8 cellular contexts compared by ENCODE assay signal in the genomic region with DNA sequence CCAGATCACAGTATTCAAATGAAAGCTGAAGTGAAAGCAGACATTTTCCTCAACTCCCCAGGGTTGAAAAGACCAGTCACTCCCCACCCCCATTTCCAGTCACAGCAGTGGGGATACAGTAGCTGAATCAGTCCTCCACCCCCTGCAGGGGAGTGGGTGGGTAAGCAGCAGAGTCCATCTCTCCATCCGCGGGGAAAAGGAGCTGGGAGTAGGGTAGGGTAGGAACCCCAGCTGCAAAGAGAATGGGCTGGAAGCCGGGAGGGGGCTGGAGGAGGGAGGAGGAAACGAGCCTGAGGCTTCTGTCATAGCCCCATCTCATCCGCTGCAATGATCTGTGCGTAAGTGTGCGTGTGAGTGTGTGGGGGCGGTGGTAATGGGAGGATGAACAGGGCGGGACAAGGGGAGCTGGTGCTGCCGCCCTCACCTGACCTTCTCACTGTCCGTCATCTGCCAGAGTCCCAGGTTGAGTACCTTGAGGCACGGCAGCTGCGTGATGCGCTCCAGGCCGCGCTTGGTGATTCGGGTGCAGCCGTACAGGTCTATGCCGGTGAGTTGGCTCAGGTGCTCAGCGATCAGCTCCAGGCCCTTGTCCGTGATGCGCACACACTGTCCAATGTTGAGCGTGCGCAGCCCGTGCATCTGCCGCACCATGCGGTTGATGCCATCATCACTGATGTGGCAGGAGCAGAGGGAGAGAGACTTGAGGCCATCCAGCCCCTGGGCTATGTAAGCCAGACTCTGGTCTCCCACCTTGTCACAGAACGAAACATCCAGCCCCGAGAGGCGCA. TPM values are rescaled to one million over a fixed set of nuclear protein-coding genes. Genes with fewer than 3 reads are reported as not detected.
A peak's percentile ranks its signal among the peaks of the same experiment; 100 is the strongest.
DNase-seq lines count a peak whose midpoint lies in the region; ATAC-seq and TF ChIP-seq lines count a peak whose summit lies in the region.

No MANE protein-coding gene starts in this region.

- CTCF ChIA-PET in Calu3 (lab: Charles Lee): interaction anchor here (0.9 to 1.3 kb wide), 4 partner anchors 9 to 475 kb away, joined by 4 to 6 read pairs (median 5); no protein-coding TSS in a partner anchor

- TF ChIP-seq POLR2A in adrenal gland (IDR thresholded peaks at IDR 0.05): no peak
- TF ChIP-seq POLR2A in sigmoid colon (IDR thresholded peaks at IDR 0.05): no peak

- H3K4me3 Mint-ChIP-seq in Calu3 (ENCODE audit: low read depth, unreplicated experiment): peak overlapping the region; percentile 82

- no peaks in the 10 kb centered on the region for H3K27me3 Mint-ChIP-seq in Calu3 (ENCODE audit: unreplicated experiment)

- H3K36me3 Mint-ChIP-seq in Calu3 (ENCODE audit: insufficient read depth, unreplicated experiment): peaks cover 50% of the 10 kb centered on the region

- H3K27ac Mint-ChIP-seq in Calu3 (ENCODE audit: unreplicated experiment): peak overlapping the region; percentile 23

- BruUV-seq in Calu3 (replicated peaks; lab: Mats Ljungman, UMichigan): no TSS peak

- H4K20me1 ChIP-seq in hepatocyte (ENCODE audit: insufficient read depth, poor library complexity, severe bottlenecking): peaks cover 39% of the 10 kb centered on the region

- intact Hi-C loops in Calu3 (cut with micrococcal nuclease; ENCODE audit: unreplicated experiment): no loop called here
- intact Hi-C loops in adrenal gland (cut with DNase I): no loop called here
- intact Hi-C loops in sigmoid colon (cut with DNase I): loop anchor here (5.0 to 10.0 kb wide), 3 partner anchors 310 to 1018 kb away; a partner anchor contains a TSS

- H3K27ac ChIP-seq in adrenal gland (peak overlapping the region in 3 of 5 donors; percentile 12 to 98 (median 98)), hepatocyte (no peak overlapping the region), sigmoid colon (peak overlapping the region; percentile 93 to 100 (median 96))

- H3K4me2 ChIP-seq in hepatocyte: peak overlapping the region; percentile 97

- 10 to 25% (median 16%) methylated on average over 10 to 30 of the region's 30 CpGs for WGBS in adrenal gland, 4 donors
- 23% methylated on average over 30 of the region's 30 CpGs for WGBS in hepatocyte (ENCODE audit: low lambda C conversion rate, missing lambda C conversion rate)
- 4 to 28% methylated on average over 30 of the region's 30 CpGs for WGBS in sigmoid colon, 2 donors

- H3K4me3 ChIP-seq in adrenal gland (peak overlapping the region in 2 of 4 donors; percentile 57 to 83), hepatocyte (peak overlapping the region; percentile 0), sigmoid colon (peak overlapping the region; percentile 71 to 93 (median 81))

- no peak for TF ChIP-seq EP300 in sigmoid colon (IDR thresholded peaks at IDR 0.05)

- no peaks in the 10 kb centered on the region for H3K9me3 ChIP-seq in adrenal gland (replicated peaks in 1 of 3)
- H3K9me3 ChIP-seq in hepatocyte (ENCODE audit: low read depth): no peaks in the 10 kb centered on the region
- no peaks in the 10 kb centered on the region for H3K9me3 ChIP-seq in sigmoid colon

- H3K79me2 ChIP-seq in hepatocyte: peaks cover 55% of the 10 kb centered on the region

- ATAC-seq in HG03460 (IDR thresholded peaks at IDR 0.05; ENCODE audit: unreplicated experiment): peak; percentile 26
- ATAC-seq in GM18907 (IDR thresholded peaks at IDR 0.05; ENCODE audit: unreplicated experiment): no peak
- no peak for ATAC-seq in HG03521 (IDR thresholded peaks at IDR 0.05; ENCODE audit: unreplicated experiment)

- peaks cover 52% of the 10 kb centered on the region for H3K4me1 Mint-ChIP-seq in Calu3 (ENCODE audit: low read depth, unreplicated experiment)

- H3K9me3 Mint-ChIP-seq in Calu3 (ENCODE audit: low read depth, unreplicated experiment): no peaks in the 10 kb centered on the region

- no peak overlapping the region for H2AFZ ChIP-seq in hepatocyte

- TF ChIP-seq CTCF in Calu3 (IDR thresholded peaks at IDR 0.05; ENCODE audit: unreplicated experiment) (peak; percentile 21), adrenal gland (IDR thresholded peaks at IDR 0.05) (no peak), hepatocyte (IDR thresholded peaks at IDR 0.05; ENCODE audit: poor library complexity) (no peak), sigmoid colon (IDR thresholded peaks at IDR 0.05) (no peak)

- no peaks in the 10 kb centered on the region for H3K36me3 ChIP-seq in adrenal gland (replicated peaks in 1 of 2)
- no peaks in the 10 kb centered on the region for H3K36me3 ChIP-seq in hepatocyte (replicated peaks; ENCODE audit: insufficient read depth, low read depth)
- no peaks in the 10 kb centered on the region for H3K36me3 ChIP-seq in sigmoid colon

- H3K27me3 ChIP-seq in adrenal gland: no peaks in the 10 kb centered on the region
- H3K27me3 ChIP-seq in hepatocyte: no peaks in the 10 kb centered on the region
- H3K27me3 ChIP-seq in sigmoid colon: no peaks in the 10 kb centered on the region

- H3K4me1 ChIP-seq in adrenal gland (replicated peaks in 1 of 2) (peaks cover 36 to 62% of the 10 kb centered on the region in 2 donors), hepatocyte (ENCODE audit: insufficient read depth) (peaks cover 48% of the 10 kb centered on the region), sigmoid colon (peaks cover 0 to 73% (median 58%) of the 10 kb centered on the region in 4 donors)

- DNase-seq in Calu3: peak; percentile 16
- DNase-seq in SW 1271 (lab: John Stamatoyannopoulos, UW): peak; percentile 44 to 61
- DNase-seq in adrenal gland: peak in 5 of 7 donors; percentile 36 to 83 (median 45)
- DNase-seq in hepatocyte (ENCODE audit: low spot score): peak; percentile 48
- peak; percentile 65 for DNase-seq in sigmoid colon

- no peaks in the 10 kb centered on the region for H3K9me2 ChIP-seq in hepatocyte (replicated peaks; ENCODE audit: insufficient read depth)

RNA-seq across cellular contexts. Expression of a gene that starts 1.7 kb away (rescaled TPM):
- total RNA-seq in Calu3 (2022) (19.4 and 20.1 TPM in 2 replicates), adrenal gland (10 to 100 TPM; 10.8 to 19.1 (median 13.0) TPM), hepatocyte (8.6 and 13.5 TPM in 2 replicates), sigmoid colon (10 to 100 TPM in 2 of 4 donors, 1 to 10 TPM in 2; 7.5 to 12.2 (median 10.0) TPM)
- polyA plus RNA-seq in adrenal gland (1 to 10 TPM; 1.2 to 3.5 (median 1.2) TPM), hepatocyte (10.7 and 11.7 TPM in 2 replicates), sigmoid colon (10 to 100 TPM; 13.2 to 26.4 (median 20.8) TPM)

RNA-seq across cellular contexts. Expression of a gene that starts 36.4 kb away (rescaled TPM):
- total RNA-seq in Calu3 (2022) (0.24 TPM in 1 of 2 replicates, not detected in the other), adrenal gland (10 to 100 TPM in 1 of 8 donors, 1 to 10 TPM in 6, under 1 TPM in 1; 0.97 to 11.1 (median 3.5) TPM), hepatocyte (16.6 and 19.9 TPM in 2 replicates), sigmoid colon (10 to 100 TPM in 3 of 4 donors, 1 to 10 TPM in 1; 8.4 to 72.3 (median 22.1) TPM)
- polyA plus RNA-seq in adrenal gland (1 to 10 TPM in 2 of 3 donors, under 1 TPM in 1; 0.57 to 1.3 (median 1.2) TPM), hepatocyte (35.3 and 46.7 TPM in 2 replicates), sigmoid colon (1 to 10 TPM in 2 of 3 donors, under 1 TPM in 1; 0.69 to 3.5 (median 1.8) TPM)
